Comparison of ENCODE assay signal across 1 cellular context in genomic region chr2:120528051-120528692, GRCh38.
TF ChIP-seq lines count a peak whose summit lies in the region.

No MANE protein-coding gene starts in this region.

TF ChIP-seq in IMR-90, 13 proteins besides CTCF, POLR2A, EP300 and RAD21 (continued from another document):
- TF ChIP-seq BHLHE40 (IDR thresholded peaks at IDR 0.05; ENCODE audit: low read depth, low read length) (no peak), FOS (IDR thresholded peaks at IDR 0.05; ENCODE audit: low read depth, low read length) (no peak), CEBPB (IDR thresholded peaks at IDR 0.05; ENCODE audit: low read depth, low read length) (no peak), RCOR1 (IDR thresholded peaks at IDR 0.05; ENCODE audit: insufficient replicate concordance, low read length) (no peak), MAFK (IDR thresholded peaks at IDR 0.05; ENCODE audit: low read depth, low read length) (no peak), ELK1 (IDR thresholded peaks at IDR 0.05; ENCODE audit: borderline replicate concordance, low read depth, low read length) (no peak)
TF ChIP-seq in IMR-90: peak in this region for 0.
